ENCODE assay signal across 9 cellular contexts in the genomic region with DNA sequence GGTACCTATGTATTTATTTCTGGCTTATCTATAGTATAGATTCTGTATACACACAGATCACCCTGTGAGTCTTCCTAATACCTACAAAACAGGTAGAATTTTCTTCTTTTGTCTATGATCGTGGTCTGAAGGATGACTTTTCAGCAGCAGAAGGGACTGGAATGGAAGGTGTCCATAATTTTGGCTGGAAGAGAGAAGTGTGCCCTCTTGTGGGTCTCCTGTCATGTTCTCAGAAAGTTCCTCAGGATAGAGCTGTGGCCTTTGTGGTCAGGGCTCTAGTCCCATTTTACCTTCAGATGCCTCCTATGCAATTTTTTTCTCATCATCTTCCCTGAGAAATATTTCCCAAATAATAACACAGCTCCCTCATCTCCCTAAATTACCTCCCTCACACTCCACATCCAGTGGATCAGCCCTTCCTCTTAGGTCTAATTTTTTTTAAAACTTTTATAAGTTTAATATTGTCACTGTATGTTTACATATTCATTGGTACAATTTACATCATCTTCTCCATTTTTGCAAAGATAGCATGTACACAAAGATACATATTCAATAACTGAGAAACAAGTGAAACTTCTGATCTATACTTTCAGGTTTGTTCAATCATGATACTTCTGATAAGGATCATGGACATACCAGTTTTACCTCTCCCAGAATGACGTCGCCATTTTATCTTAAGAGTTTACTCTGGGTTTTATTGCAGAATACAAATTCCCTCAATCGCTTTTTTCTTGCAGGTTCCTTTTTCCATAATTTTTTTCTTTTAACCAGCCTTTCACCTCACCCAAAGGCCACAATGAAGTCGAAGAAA.
DNase-seq lines count a peak whose midpoint lies in the region; ATAC-seq and TF ChIP-seq lines count a peak whose summit lies in the region.
"Had no signal": no experiment of that assay in that cellular context is flagged by ENCODE, and none has a peak within 500 bp of the region (broad histone marks: within the 10 kb centered on the region; RNA-seq: fewer than 3 reads in every experiment).

No MANE protein-coding gene starts in this region.

- intact Hi-C loops in mammary epithelial cell (cut with micrococcal nuclease), result loop anchor here (1.0 to 5.0 kb wide), 2 partner anchors 183 to 417 kb away; no protein-coding TSS in a partner anchor

- H3K4me2 ChIP-seq in mammary epithelial cell (ENCODE audit: insufficient read depth, low read depth, low read length) (no peak overlapping the region), neural cell (ENCODE audit: low read length) (no peak overlapping the region)

- H3K27me3 Mint-ChIP-seq in stimulated activated memory B cell treated with anti-CD40 and anti-IgM and Interleukin-4, amounts not matched to agents 10 μg/mL and 1 μg/mL and 100 μg/mL, for 72 hours, result no peaks in the 10 kb centered on the region
- H3K27me3 Mint-ChIP-seq: activated B cell treated with CpG ODN at 0.5 μM for 24 hours had no signal

- CTCF ChIA-PET in mammary epithelial cell (lab: Charles Lee; ENCODE audit: low non-redundant PET), result interaction anchor here (0.6 kb wide), 1 partner anchor 466 kb away, joined by 5 read pairs; no protein-coding TSS in a partner anchor

- H3K9me3 Mint-ChIP-seq in stimulated activated memory B cell treated with anti-CD40 and anti-IgM and Interleukin-4, amounts not matched to agents 10 μg/mL and 1 μg/mL and 100 μg/mL, for 72 hours, result no peaks in the 10 kb centered on the region
- H3K9me3 Mint-ChIP-seq: activated B cell treated with CpG ODN at 0.5 μM for 24 hours had no signal

- peak; percentile 26 to 63 for TF ChIP-seq CTCF in mammary epithelial cell (conservative IDR thresholded peaks at IDR 0.05 in 1 of 2, IDR thresholded peaks at IDR 0.05 in 1 of 2; ENCODE audit: extremely low read depth in 1 of 2, insufficient read depth in 1 of 2, low read depth in 1 of 2, low read length in 2 of 2)
- peak; percentile 29 for TF ChIP-seq CTCF in neural cell (IDR thresholded peaks at IDR 0.05; ENCODE audit: poor library complexity, severe bottlenecking)

- H3K4me1 ChIP-seq in mammary epithelial cell (ENCODE audit: insufficient read depth, low read length), result peaks cover 15% of the 10 kb centered on the region

- no peak for TF ChIP-seq EP300 in neural cell (conservative IDR thresholded peaks at IDR 0.05; ENCODE audit: poor library complexity, severe bottlenecking)

- no peaks in the 10 kb centered on the region for H3K27me3 ChIP-seq in mammary epithelial cell (ENCODE audit: insufficient read depth, low read length)
- no peaks in the 10 kb centered on the region for H3K27me3 ChIP-seq in neural cell (ENCODE audit: insufficient read depth, low read depth, low read length)

- H3K9me2 ChIP-seq in neural cell (ENCODE audit: insufficient read depth, low read length), result no peaks in the 10 kb centered on the region

- no TSS peak for BruUV-seq in mammary epithelial cell (replicated peaks; lab: Mats Ljungman, UMichigan)

- 59% methylated on average over 5 of the region's 5 CpGs for WGBS in mammary epithelial cell (ENCODE audit: low coverage, missing lambda C conversion rate)

- peaks cover 5% of the 10 kb centered on the region for H3F3A ChIP-seq in neural cell (ENCODE audit: insufficient read depth, low read length, poor library complexity, severe bottlenecking)

- H3K79me2 ChIP-seq in mammary epithelial cell (ENCODE audit: insufficient read depth, low read length), result no peaks in the 10 kb centered on the region
- H3K79me2 ChIP-seq in neural cell (replicated peaks; ENCODE audit: insufficient read depth, low read length), result no peaks in the 10 kb centered on the region

- no peak overlapping the region for H3K4me3 Mint-ChIP-seq in stimulated activated memory B cell treated with anti-CD40 and anti-IgM and Interleukin-4, amounts not matched to agents 10 μg/mL and 1 μg/mL and 100 μg/mL, for 72 hours
- H3K4me3 Mint-ChIP-seq: activated B cell treated with CpG ODN at 0.5 μM for 24 hours had no signal

- no peak overlapping the region for H3K27ac Mint-ChIP-seq in stimulated activated memory B cell treated with anti-CD40 and anti-IgM and Interleukin-4, amounts not matched to agents 10 μg/mL and 1 μg/mL and 100 μg/mL, for 72 hours
- H3K27ac Mint-ChIP-seq: activated B cell treated with CpG ODN at 0.5 μM for 24 hours had no signal

- peaks cover 6% of the 10 kb centered on the region for H3K4me1 Mint-ChIP-seq in stimulated activated memory B cell treated with anti-CD40 and anti-IgM and Interleukin-4, amounts not matched to agents 10 μg/mL and 1 μg/mL and 100 μg/mL, for 72 hours

- H3K36me3 ChIP-seq in mammary epithelial cell (ENCODE audit: insufficient read depth, low read length), result no peaks in the 10 kb centered on the region
- no peaks in the 10 kb centered on the region for H3K36me3 ChIP-seq in neural cell (ENCODE audit: insufficient read depth, low read length)

- H4K20me1 ChIP-seq in mammary epithelial cell (ENCODE audit: insufficient read depth, low read length) (no peaks in the 10 kb centered on the region), neural cell (ENCODE audit: insufficient read depth) (no peaks in the 10 kb centered on the region)

- H3K27ac ChIP-seq in mammary epithelial cell (ENCODE audit: insufficient read depth, low read depth, low read length) (no peak overlapping the region), neural cell (ENCODE audit: low read length) (no peak overlapping the region)

- H2AFZ ChIP-seq in mammary epithelial cell (ENCODE audit: low read depth, low read length), result no peak overlapping the region
- H2AFZ ChIP-seq in neural cell (ENCODE audit: low read depth, low read length), result no peak overlapping the region

- DNase-seq in NCI-H1436 treated with DMSO at 0.1 percent for 48 hours (lab: John Stamatoyannopoulos, UW) (peak; percentile 2), NCI-H1436 (lab: John Stamatoyannopoulos, UW) (no peak), NCI-H146 (lab: John Stamatoyannopoulos, UW) (peak; percentile 35), mammary epithelial cell (peak; percentile 46), OCI-M2 (lab: John Stamatoyannopoulos, UW; ENCODE audit: unreplicated experiment) (no peak)
- DNase-seq: activated B cell treated with CpG ODN at 0.5 μM for 24 hours had no signal

- H3K9me3 ChIP-seq in mammary epithelial cell (replicated peaks; ENCODE audit: insufficient read depth, low read length) (no peaks in the 10 kb centered on the region), neural cell (ENCODE audit: low read length) (no peaks in the 10 kb centered on the region)

- H3K4me3 ChIP-seq in mammary epithelial cell (replicated peaks in 1 of 3; ENCODE audit: insufficient read depth in 1 of 3, low read depth in 2 of 3, low read length in 3 of 3), result no peak overlapping the region
- no peak overlapping the region for H3K4me3 ChIP-seq in neural cell (ENCODE audit: low read length)

- H3K36me3 Mint-ChIP-seq in stimulated activated memory B cell treated with anti-CD40 and anti-IgM and Interleukin-4, amounts not matched to agents 10 μg/mL and 1 μg/mL and 100 μg/mL, for 72 hours, result no peaks in the 10 kb centered on the region

- in situ Hi-C loops in mammary epithelial cell (cut with MboI; ENCODE audit: low sequenced_read_pairs in 2 of 2), result loop anchor here (5.0 kb wide), 1 partner anchor 78 kb away; no protein-coding TSS in a partner anchor

- H3K9ac ChIP-seq in mammary epithelial cell (ENCODE audit: insufficient read depth, low read length), result no peak overlapping the region
- H3K9ac ChIP-seq in neural cell (ENCODE audit: low read length), result no peak overlapping the region

- dilution Hi-C loops in mammary epithelial cell (cut with HindIII; ENCODE audit: low sequenced_read_pairs), result loop anchor here (5.0 kb wide), 1 partner anchor 78 kb away; no protein-coding TSS in a partner anchor

- TF ChIP-seq RAD21 in neural cell (conservative IDR thresholded peaks at IDR 0.05), result no peak

- ATAC-seq in HG02973 (IDR thresholded peaks at IDR 0.05; ENCODE audit: unreplicated experiment), result no peak
- ATAC-seq in stimulated activated memory B cell treated with anti-CD40 and anti-IgM and Interleukin-4, amounts not matched to agents 10 μg/mL and 1 μg/mL and 100 μg/mL, for 72 hours, result no peak

TF ChIP-seq in neural cell, 6 proteins besides CTCF, POLR2A, EP300 and RAD21:
- TF ChIP-seq TAF1 (IDR thresholded peaks at IDR 0.05; ENCODE audit: low read depth), result no peak
- no peak for TF ChIP-seq EZH2 (IDR thresholded peaks at IDR 0.05; ENCODE audit: borderline replicate concordance, insufficient read depth, low read length, poor library complexity, severe bottlenecking)
- no peak for TF ChIP-seq SMC3 (conservative IDR thresholded peaks at IDR 0.05; ENCODE audit: poor library complexity)
- TF ChIP-seq REST (IDR thresholded peaks at IDR 0.05; ENCODE audit: borderline replicate concordance), result no peak
- TF ChIP-seq POLR2AphosphoS5 (IDR thresholded peaks at IDR 0.05), result no peak
- TF ChIP-seq MXI1 (conservative IDR thresholded peaks at IDR 0.05; ENCODE audit: poor library complexity, severe bottlenecking), result no peak

Comparison
In these comparisons a context has a peak if more than half of its experiments do, and no peak if none do; other contexts are left out.
1. DNase-seq: peak in NCI-H1436 treated with DMSO at 0.1 percent for 48 hours (single experiment), NCI-H146 (single experiment) and mammary epithelial cell (single experiment); none in NCI-H1436 (single experiment) and OCI-M2 (single experiment).